In the genomic region with DNA sequence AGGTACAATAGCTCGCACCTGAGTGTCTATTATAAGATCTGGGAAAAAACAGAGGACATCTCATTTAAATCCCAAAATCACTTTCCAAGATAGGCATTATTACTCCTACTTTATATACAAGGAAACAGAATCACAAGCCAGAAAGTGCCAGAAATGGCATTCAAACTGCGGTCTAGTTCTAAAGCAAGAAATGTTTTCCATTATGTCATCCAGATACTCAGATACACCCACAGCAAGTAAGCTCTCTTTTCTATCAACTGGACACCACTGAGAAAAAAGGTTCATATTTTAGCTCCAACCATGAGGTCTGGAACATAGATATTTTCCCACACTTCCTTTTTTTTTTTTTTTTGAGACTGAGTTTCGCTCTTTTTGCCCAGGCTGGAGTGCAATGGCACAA, we compare ENCODE assay signal across 21 cellular contexts. TPM values are rescaled to one million over a fixed set of nuclear protein-coding genes. Genes with fewer than 3 reads are reported as not detected.
DNase-seq lines count a peak whose midpoint lies in the region; ATAC-seq and TF ChIP-seq lines count a peak whose summit lies in the region.
"Had no signal": no experiment of that assay in that cellular context is flagged by ENCODE, and none has a peak within 500 bp of the region (broad histone marks: within the 10 kb centered on the region; RNA-seq: fewer than 3 reads in every experiment).

No MANE protein-coding gene starts in this region.

- H3K36me3 ChIP-seq in GM23248 (ENCODE audit: low read depth) (no peaks in the 10 kb centered on the region), A673 (ENCODE audit: insufficient read depth, low read length, poor library complexity, severe bottlenecking) (no peaks in the 10 kb centered on the region)
- H3K36me3 ChIP-seq: sigmoid colon had no signal

- no peaks in the 10 kb centered on the region for H3K9me2 ChIP-seq in GM23248 (ENCODE audit: insufficient read depth)

- no peaks in the 10 kb centered on the region for H4K20me1 ChIP-seq in GM23248 (ENCODE audit: insufficient read depth)

- H3K4me3 ChIP-seq in GM23248 (no peak overlapping the region), fibroblast of villous mesenchyme (ENCODE audit: low read depth, low read length) (no peak overlapping the region), A673 (ENCODE audit: low read depth, low read length, poor library complexity, severe bottlenecking) (no peak overlapping the region)
- H3K4me3 ChIP-seq: BLaER1, PC-9, sigmoid colon had no signal

- TF ChIP-seq CTCF in GM10248 (IDR thresholded peaks at IDR 0.05; ENCODE audit: control extremely low read depth, extremely low read depth, low read depth, missing control alignments) (no peak), fibroblast of villous mesenchyme (IDR thresholded peaks at IDR 0.05; ENCODE audit: insufficient read depth, low read depth, low read length) (no peak), MCF 10A (IDR thresholded peaks at IDR 0.05; ENCODE audit: unreplicated experiment) (no peak), A673 (conservative IDR thresholded peaks at IDR 0.05; ENCODE audit: low read depth, low read length) (no peak)

- H3K27me3 ChIP-seq in GM23248 (replicated peaks; ENCODE audit: insufficient read depth), result no peaks in the 10 kb centered on the region
- H3K27me3 ChIP-seq in A673 (replicated peaks; ENCODE audit: insufficient read depth, low read depth, low read length, poor library complexity), result no peaks in the 10 kb centered on the region
- H3K27me3 ChIP-seq: BLaER1, sigmoid colon had no signal

- DNase-seq in GM10248 (ENCODE audit: extremely low spot score) (peak; percentile 31), GM23248 (peak; percentile 62), fibroblast of villous mesenchyme (ENCODE audit: low read depth) (peak; percentile 8), MCF 10A (ENCODE audit: unreplicated experiment) (no peak), NAMALWA (ENCODE audit: low spot score) (no peak), A673 (ENCODE audit: low spot score) (no peak)
- DNase-seq: activated CD4-positive, CD25-positive, alpha-beta regulatory T cell; amniotic stem cell; DMS79; head of caudate nucleus; NCI-H1930; NCI-H510A; occipital lobe; PC-9; sigmoid colon; stimulated activated CD4-positive, alpha-beta T cell treated with anti-CD3 and anti-CD28 coated beads, Interleukin-4, amount 100 ng/mL, for 1 hour; stimulated activated CD8-positive, alpha-beta memory T cell treated with anti-CD3 and anti-CD28 coated beads, Interleukin-4, amount 100 ng/mL, for 48 hours had no signal

- intact Hi-C loops in MCF 10A (cut with micrococcal nuclease) (no loop called here), A673 (cut with micrococcal nuclease; ENCODE audit: unreplicated experiment) (no loop called here)

- peaks cover 92% of the 10 kb centered on the region for H3K79me2 ChIP-seq in GM23248 (ENCODE audit: insufficient read depth)

- BruUV-seq in MCF 10A (replicated peaks; lab: Mats Ljungman, UMichigan) (no TSS peak), A673 (replicated peaks; lab: Mats Ljungman, UMichigan) (no TSS peak)

- POLR2A ChIA-PET in GM10248 (lab: Yijun Ruan, JAX) (interaction anchor here (0.7 kb wide), 3 partner anchors 42 to 1243 kb away, joined by 3 to 8 read pairs (median 4); no protein-coding TSS in a partner anchor), MCF 10A (lab: Yijun Ruan, JAX) (interaction anchor here (0.8 to 0.9 kb wide), 2 partner anchors 24 to 26 kb away, joined by 3 read pairs; no protein-coding TSS in a partner anchor), A673 (lab: Charles Lee; ENCODE audit: low non-redundant PET) (no interaction called here)

- in situ Hi-C loops in GM23248 (cut with MboI), result no loop called here

- peaks cover 9% of the 10 kb centered on the region for H3K36me3 Mint-ChIP-seq in activated naive CD8-positive, alpha-beta T cell
- peaks cover 18% of the 10 kb centered on the region for H3K36me3 Mint-ChIP-seq in MCF 10A (ENCODE audit: insufficient read depth, unreplicated experiment)

- H3K9me3 ChIP-seq in GM23248 (ENCODE audit: low read depth), result no peaks in the 10 kb centered on the region
- H3K9me3 ChIP-seq in A673 (ENCODE audit: low read depth, low read length, poor library complexity, severe bottlenecking), result no peaks in the 10 kb centered on the region
- H3K9me3 ChIP-seq: BLaER1, sigmoid colon had no signal

- no peak overlapping the region for H3K9ac ChIP-seq in GM23248
- H3K9ac ChIP-seq: BLaER1 had no signal

- H3K27me3 Mint-ChIP-seq in activated naive CD8-positive, alpha-beta T cell, result no peaks in the 10 kb centered on the region
- H3K27me3 Mint-ChIP-seq in MCF 10A (ENCODE audit: insufficient read depth, unreplicated experiment), result no peaks in the 10 kb centered on the region

- CTCF ChIA-PET in GM10248 (lab: Yijun Ruan, JAX), result interaction anchor here (0.7 to 1.3 kb wide), 3 partner anchors 17 to 40 kb away, joined by 3 to 11 read pairs (median 3); a partner anchor contains a TSS
- CTCF ChIA-PET in MCF 10A (lab: Yijun Ruan, JAX), result no interaction called here
- CTCF ChIA-PET in A673 (lab: Charles Lee), result interaction anchor here (0.6 to 0.7 kb wide), 2 partner anchors 40 to 329 kb away, joined by 3 to 4 read pairs; a partner anchor contains a TSS

- H3K27ac ChIP-seq in GM23248 (no peak overlapping the region), A673 (ENCODE audit: low read depth, low read length, poor library complexity, severe bottlenecking) (no peak overlapping the region)
- H3K27ac ChIP-seq: BLaER1, epithelial cell of prostate, PC-9, sigmoid colon had no signal

- peak overlapping the region; percentile 6 for H3K4me2 ChIP-seq in GM23248 (ENCODE audit: unreplicated experiment)
- H3K4me2 ChIP-seq: BLaER1, PC-9 had no signal

- H3K9me3 Mint-ChIP-seq in activated naive CD8-positive, alpha-beta T cell (ENCODE audit: low read depth), result no peaks in the 10 kb centered on the region
- no peaks in the 10 kb centered on the region for H3K9me3 Mint-ChIP-seq in MCF 10A (ENCODE audit: unreplicated experiment)

- peak overlapping the region; percentile 54 for H3K4me3 Mint-ChIP-seq in activated naive CD8-positive, alpha-beta T cell
- H3K4me3 Mint-ChIP-seq in MCF 10A (ENCODE audit: unreplicated experiment), result no peak overlapping the region

- H3K4me1 ChIP-seq in GM23248 (ENCODE audit: insufficient read depth) (no peaks in the 10 kb centered on the region; the same call in none of the 2 replicates), A673 (ENCODE audit: insufficient read depth, low read length, poor library complexity, severe bottlenecking) (no peaks in the 10 kb centered on the region)

- WGBS in GM23248 (ENCODE audit: low coverage in 1 of 2, low lambda C conversion rate in 2 of 2, missing lambda C conversion rate in 2 of 2), 2 experiments, result 74 to 77% methylated on average over 3 of the region's 3 CpGs

- H2AFZ ChIP-seq in GM23248, result no peak overlapping the region
- H2AFZ ChIP-seq: PC-9 had no signal

- no peak overlapping the region for H3K27ac Mint-ChIP-seq in activated naive CD8-positive, alpha-beta T cell
- no peak overlapping the region for H3K27ac Mint-ChIP-seq in MCF 10A (ENCODE audit: low read depth, unreplicated experiment)

- no peak for ATAC-seq in GM18519 (IDR thresholded peaks at IDR 0.05; ENCODE audit: low FRiP score, unreplicated experiment)

- H3F3A ChIP-seq in GM23248 (ENCODE audit: insufficient read depth), result peaks cover 3% of the 10 kb centered on the region; the same call in 1 of the 2 replicates

- H3K4me1 Mint-ChIP-seq in activated naive CD8-positive, alpha-beta T cell (ENCODE audit: low read depth), result peaks cover 57% of the 10 kb centered on the region
- peaks cover 19% of the 10 kb centered on the region for H3K4me1 Mint-ChIP-seq in MCF 10A (ENCODE audit: insufficient read depth, unreplicated experiment)

RNA-seq across cellular contexts. Expression of a gene that starts 8.1 kb away (rescaled TPM):
- 43.8 and 49.3 TPM in 2 replicates for total RNA-seq in GM23248 (2014; rRNA removed; shearing (Covaris generic))
- 23.3 and 24.9 TPM in 2 replicates for polyA plus RNA-seq in GM23248 (2016; fragmentation: Nextera tagmentation; extraction: Ambion mirVana)
- total RNA-seq in fibroblast of villous mesenchyme, result 46.7 and 57.0 TPM in 2 replicates
- total RNA-seq in MCF 10A (2022), result 65.6 and 91.7 TPM in 2 replicates
- total RNA-seq in A673 (2021), result 22.7 and 26.1 TPM in 2 replicates

RNA-seq across cellular contexts. Expression of a gene that starts 24.3 kb away (rescaled TPM):
- total RNA-seq in GM23248 (2014; rRNA removed; shearing (Covaris generic)), result 49.0 and 71.7 TPM in 2 replicates
- 58.2 and 65.1 TPM in 2 replicates for polyA plus RNA-seq in GM23248 (2016; fragmentation: Nextera tagmentation; extraction: Ambion mirVana)
- total RNA-seq in fibroblast of villous mesenchyme (41.9 and 52.2 TPM in 2 replicates), MCF 10A (2022) (92.4 and 128 TPM in 2 replicates), A673 (2021) (185 and 187 TPM in 2 replicates)

RNA-seq across cellular contexts. Expression of a gene that starts 40.0 kb away (rescaled TPM):
- 2.1 and 3.9 TPM in 2 replicates for total RNA-seq in GM23248 (2014; rRNA removed; shearing (Covaris generic))
- polyA plus RNA-seq in GM23248 (2016; fragmentation: Nextera tagmentation; extraction: Ambion mirVana), result 4.6 and 4.7 TPM in 2 replicates
- total RNA-seq in fibroblast of villous mesenchyme (4.5 and 7.8 TPM in 2 replicates), MCF 10A (2022) (3.2 and 3.6 TPM in 2 replicates), A673 (2021) (2.9 and 3.5 TPM in 2 replicates)

Comparison
In these comparisons a context has a peak if more than half of its experiments do, and no peak if none do; other contexts are left out.
1. DNase-seq: peak in GM10248 (single experiment), GM23248 (single experiment) and fibroblast of villous mesenchyme (single experiment); none in MCF 10A (single experiment), NAMALWA (single experiment) and A673 (single experiment).